ENCODE assay signal across 15 cellular contexts in genomic region chr17:10125761-10126553, GRCh38.
DNase-seq lines count a peak whose midpoint lies in the region; ATAC-seq and TF ChIP-seq lines count a peak whose summit lies in the region.
"Had no signal": no experiment of that assay in that cellular context is flagged by ENCODE, and none has a peak within 500 bp of the region (broad histone marks: within the 10 kb centered on the region; RNA-seq: fewer than 3 reads in every experiment).

No MANE protein-coding gene starts in this region.

- peak overlapping the region; percentile 82 to 97 for H4K8ac ChIP-seq in IMR-90 (ENCODE audit: low read depth in 2 of 2, low read length in 2 of 2)

- peak overlapping the region; percentile 96 for H4K91ac ChIP-seq in IMR-90 (ENCODE audit: insufficient read depth, low read depth, low read length)

- H4K5ac ChIP-seq in IMR-90 (ENCODE audit: low read depth, low read length) = peak overlapping the region; percentile 76

- dilution Hi-C loops in IMR-90 (cut with HindIII; ENCODE audit: low sequenced_read_pairs, unreplicated experiment) = no loop called here

- TF ChIP-seq CTCF in IMR-90 (conservative IDR thresholded peaks at IDR 0.05; ENCODE audit: low read depth, low read length) (no peak), fibroblast of the aortic adventitia (IDR thresholded peaks at IDR 0.05; ENCODE audit: insufficient read depth, low read length) (no peak), osteoblast (IDR thresholded peaks at IDR 0.05; ENCODE audit: extremely low read depth, low read depth, low read length) (no peak)

- H2AK5ac ChIP-seq in IMR-90 (ENCODE audit: low read depth, low read length) = peak overlapping the region; percentile 99

- H3K56ac ChIP-seq in IMR-90 (ENCODE audit: extremely low read depth, insufficient read depth, low read length) = peak overlapping the region; percentile 99

- POLR2A ChIA-PET in IMR-90 (lab: Charles Lee; ENCODE audit: unreplicated experiment) = no interaction called here

- H3K4me3 ChIP-seq in BLaER1 = no peak overlapping the region
- H3K4me3 ChIP-seq in IMR-90 (ENCODE audit: insufficient read depth, low read depth, low read length) = no peak overlapping the region
- no peak overlapping the region for H3K4me3 ChIP-seq in fibroblast of the aortic adventitia (ENCODE audit: low read depth, low read length)
- H3K4me3 ChIP-seq in osteoblast (ENCODE audit: insufficient read depth, low read length) = no peak overlapping the region
- H3K4me3 ChIP-seq: body of pancreas had no signal

- H2BK20ac ChIP-seq in IMR-90 (ENCODE audit: low read depth, low read length) = peak overlapping the region; percentile 91

- no peaks in the 10 kb centered on the region for H3K79me2 ChIP-seq in osteoblast (ENCODE audit: insufficient read depth, low read length)

- H3K4me1 ChIP-seq in BLaER1 = peaks cover 95% of the 10 kb centered on the region
- H3K4me1 ChIP-seq in IMR-90 (ENCODE audit: control insufficient read depth, insufficient read depth, low read length) = peaks cover 39% of the 10 kb centered on the region
- H3K4me1 ChIP-seq in osteoblast (ENCODE audit: insufficient read depth, low read length) = peaks cover 28% of the 10 kb centered on the region
- H3K4me1 ChIP-seq: BE2C, body of pancreas had no signal

- peak overlapping the region; percentile 95 for H2BK5ac ChIP-seq in IMR-90 (ENCODE audit: low read depth, low read length, poor library complexity, severe bottlenecking)

- H3K36me3 ChIP-seq in BLaER1 = no peaks in the 10 kb centered on the region
- H3K36me3 ChIP-seq in IMR-90 (ENCODE audit: control insufficient read depth, insufficient read depth, low read length) = no peaks in the 10 kb centered on the region
- H3K36me3 ChIP-seq in osteoblast (ENCODE audit: insufficient read depth, low read length) = no peaks in the 10 kb centered on the region
- H3K36me3 ChIP-seq: BE2C had no signal

- peak overlapping the region; percentile 89 for H3K14ac ChIP-seq in IMR-90 (replicated peaks; ENCODE audit: low read depth, low read length)

- peaks cover 23% of the 10 kb centered on the region for H3K9me1 ChIP-seq in IMR-90 (ENCODE audit: insufficient read depth, low read length)

- no peak; the same call in 1 of the 2 replicates for TF ChIP-seq POLR2A in IMR-90 (IDR thresholded peaks at IDR 0.05; ENCODE audit: low read depth, low read length)

- H3K4me2 ChIP-seq in BLaER1 (peak overlapping the region; percentile 74), IMR-90 (ENCODE audit: low read depth, low read length) (peak overlapping the region; percentile 48), osteoblast (ENCODE audit: insufficient read depth, low read length) (no peak overlapping the region)

- peak overlapping the region; percentile 92; the same call in 1 of the 2 replicates for H3K23ac ChIP-seq in IMR-90 (ENCODE audit: low read depth, low read length)

- in situ Hi-C loops in IMR-90 (cut with MboI; ENCODE audit: low sequenced_read_pairs) = no loop called here

- intact Hi-C loops in IMR-90 (cut with micrococcal nuclease) = loop anchor here (5.0 to 10.0 kb wide), 3 partner anchors 159 to 549 kb away; partner anchors contain the start of genes CFAP52 and STX8

- peak overlapping the region; percentile 88 for H3K18ac ChIP-seq in IMR-90 (ENCODE audit: low read depth, low read length)

- no TSS peak for BruUV-seq in IMR-90 (replicated peaks; lab: Mats Ljungman, UMichigan)

- CTCF ChIA-PET in IMR-90 (lab: Yijun Ruan, JAX) = interaction anchor here (1.0 kb wide), 1 partner anchor 101 kb away, joined by 5 read pairs; no protein-coding TSS in a partner anchor

- H2BK120ac ChIP-seq in IMR-90 (ENCODE audit: low read depth, low read length) = peak overlapping the region; percentile 96

- H4K20me1 ChIP-seq in BLaER1 (no peaks in the 10 kb centered on the region), IMR-90 (ENCODE audit: insufficient read depth, low read length) (no peaks in the 10 kb centered on the region), osteoblast (ENCODE audit: insufficient read depth, low read length) (no peaks in the 10 kb centered on the region)

- H3K4ac ChIP-seq in IMR-90 (ENCODE audit: low read depth, low read length) = peak overlapping the region; percentile 89

- H3K27me3 ChIP-seq in BLaER1 (no peaks in the 10 kb centered on the region), IMR-90 (ENCODE audit: control insufficient read depth, insufficient read depth, low read length) (no peaks in the 10 kb centered on the region), osteoblast (ENCODE audit: insufficient read depth, low read length) (no peaks in the 10 kb centered on the region)
- H3K27me3 ChIP-seq: BE2C, body of pancreas had no signal

- H2AK9ac ChIP-seq in IMR-90 (replicated peaks; ENCODE audit: low read depth, low read length, poor library complexity) = peak overlapping the region; percentile 98

- H3K9me3 ChIP-seq in BLaER1 = peaks cover 3% of the 10 kb centered on the region; the same call in 1 of the 2 replicates
- H3K9me3 ChIP-seq in IMR-90 (ENCODE audit: control insufficient read depth, insufficient read depth, low read length) = no peaks in the 10 kb centered on the region
- H3K9me3 ChIP-seq in osteoblast (ENCODE audit: low read depth, low read length) = no peaks in the 10 kb centered on the region
- H3K9me3 ChIP-seq: BE2C, body of pancreas had no signal

- 71% methylated on average over 13 of the region's 25 CpGs; no CpG with 5 or more reads in 1 of the 2 experiments for WGBS in IMR-90 (ENCODE audit: extremely low coverage in 2 of 2, insufficient read length in 1 of 2), 2 experiments

- peak; percentile 14 for ATAC-seq in IMR-90 (ENCODE audit: low read depth)
- no peak for ATAC-seq in HG02763 (IDR thresholded peaks at IDR 0.05; ENCODE audit: unreplicated experiment)
- no peak for ATAC-seq in HG03159 (IDR thresholded peaks at IDR 0.05; ENCODE audit: unreplicated experiment)

- no peak for TF ChIP-seq RAD21 in IMR-90 (IDR thresholded peaks at IDR 0.05; ENCODE audit: low read length)

- peak overlapping the region; percentile 77; the same call in 2 of the 3 replicates for H2BK15ac ChIP-seq in IMR-90 (ENCODE audit: low read depth, low read length)

- DNase-seq in IMR-90 (peak; percentile 49), fibroblast of the aortic adventitia (ENCODE audit: low read depth) (peak; percentile 28), osteoblast (ENCODE audit: insufficient read length, low spot score, missing footprints) (peak; percentile 87), SW480 (ENCODE audit: low spot score) (no peak), hepatic stellate cell (ENCODE audit: low spot score) (no peak)
- DNase-seq: activated CD4-positive, CD25-positive, alpha-beta regulatory T cell treated with anti-CD3 and anti-CD28 coated beads, Interleukin-2, amount 50 U/mL, for 72 hours; activated T-cell treated with anti-CD3 and anti-CD28 coated beads, Interleukin-2, amount 50 U/mL, for 24 hours; BE2C; body of pancreas; Kasumi-1; NCI-H2081 treated with DMSO at 0.1 percent for 48 hours; NK-92 treated with Interleukin-12 subunit alpha and Interleukin-12 subunit beta, amount 100 ng/mL, for 24 hours had no signal

- H3K27ac ChIP-seq in BLaER1 = peak overlapping the region; percentile 80
- peak overlapping the region; percentile 99 for H3K27ac ChIP-seq in IMR-90 (ENCODE audit: insufficient read depth, low read length)
- H3K27ac ChIP-seq in osteoblast (ENCODE audit: low read depth, low read length) = no peak overlapping the region

- peaks cover 0 to 22% of the 10 kb centered on the region in 2 experiments; a peak in 1 of 4 replicates for H3K79me1 ChIP-seq in IMR-90 (ENCODE audit: low read depth in 1 of 2, low read length in 2 of 2)

- 0 out of 2 replicates have a peak overlapping the region, but pooled peaks have one; percentile 70 for H3K9ac ChIP-seq in BLaER1
- peak overlapping the region; percentile 62 for H3K9ac ChIP-seq in IMR-90 (ENCODE audit: low read depth, low read length)

- H2AFZ ChIP-seq in IMR-90 (replicated peaks; ENCODE audit: low read length, poor library complexity) (peak overlapping the region; percentile 93), osteoblast (ENCODE audit: low read length) (no peak overlapping the region)

TF ChIP-seq in IMR-90, 13 proteins besides CTCF, POLR2A, EP300 and RAD21:
- TF ChIP-seq FOS (IDR thresholded peaks at IDR 0.05; ENCODE audit: low read depth, low read length) (no peak), BHLHE40 (IDR thresholded peaks at IDR 0.05; ENCODE audit: low read depth, low read length) (no peak), CHD1 (IDR thresholded peaks at IDR 0.05; ENCODE audit: low read depth, low read length) (no peak), USF2 (IDR thresholded peaks at IDR 0.05; ENCODE audit: low read depth, low read length) (no peak), RCOR1 (IDR thresholded peaks at IDR 0.05; ENCODE audit: insufficient replicate concordance, low read length) (no peak), SMC3 (IDR thresholded peaks at IDR 0.05; ENCODE audit: low read depth, low read length) (no peak), MAZ (IDR thresholded peaks at IDR 0.05; ENCODE audit: borderline replicate concordance, low read depth, low read length) (no peak), MXI1 (IDR thresholded peaks at IDR 0.05; ENCODE audit: borderline replicate concordance, low read depth, low read length) (no peak), NFE2L2 (IDR thresholded peaks at IDR 0.05; ENCODE audit: low read depth, low read length) (no peak)

Comparison
In these comparisons a context has a peak if more than half of its experiments do, and no peak if none do; other contexts are left out.
1. DNase-seq: peak in IMR-90 (single experiment), fibroblast of the aortic adventitia (single experiment) and osteoblast (single experiment); none in SW480 (single experiment) and hepatic stellate cell (single experiment).